In the genomic region with DNA sequence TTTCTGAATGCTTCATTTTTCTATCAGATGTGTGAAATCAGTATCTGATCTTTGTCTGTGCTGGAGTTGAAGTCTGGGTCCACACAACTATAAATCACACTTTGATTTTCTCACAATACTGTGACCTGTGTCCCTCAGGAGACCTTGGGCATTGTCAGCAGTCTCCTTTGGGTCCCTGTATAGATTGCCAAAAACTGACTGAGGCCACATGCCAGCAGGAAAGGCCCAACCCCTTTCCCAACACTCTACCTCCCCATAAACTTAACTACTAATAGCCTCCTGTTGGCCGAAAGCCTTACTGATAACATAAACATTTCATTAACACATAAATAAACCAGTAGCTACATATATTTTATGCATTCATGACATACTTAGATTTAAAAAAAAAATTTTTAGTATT, we compare ENCODE assay signal across 28 cellular contexts.
"Had no signal": no experiment of that assay in that cellular context is flagged by ENCODE, and none has a peak within 500 bp of the region (broad histone marks: within the 10 kb centered on the region; RNA-seq: fewer than 3 reads in every experiment).

No MANE protein-coding gene starts in this region.

- H3K4me1 Mint-ChIP-seq: nephron had no signal

- ATAC-seq: naive thymus-derived CD4-positive, alpha-beta T cell; natural killer cell; psoas muscle; right lobe of liver; stimulated activated memory B cell treated with anti-CD40 and anti-IgM and Interleukin-4, amounts not matched to agents 10 μg/mL and 1 μg/mL and 100 μg/mL, for 72 hours; stimulated activated naive CD8-positive, alpha-beta T cell treated with anti-CD3 and anti-CD28 coated beads, Interleukin-15, amount 100 ng/mL, for 72 hours; stimulated activated naive CD8-positive, alpha-beta T cell treated with anti-CD3 and anti-CD28 coated beads, Interleukin-15, Interleukin-2, amounts not matched to agents 100 U/mL and 50 U/mL, for 24 hours; upper lobe of right lung had no signal

- H3K36me3 ChIP-seq: neural progenitor cell, ovary, right lobe of liver, sigmoid colon, suprapubic skin, tibial artery, transverse colon, upper lobe of right lung, uterus had no signal

- H3K9ac ChIP-seq: neural progenitor cell, parathyroid adenoma had no signal

- DNase-seq: naive thymus-derived CD4-positive, alpha-beta T cell; natural killer cell; occipital lobe; ovary; psoas muscle; right lobe of liver; sigmoid colon; small intestine; stimulated activated CD4-positive, alpha-beta T cell treated with anti-CD3 and anti-CD28 coated beads, Interleukin-15, amount 100 ng/mL, for 24 hours; stimulated activated CD4-positive, alpha-beta T cell treated with anti-CD3 and anti-CD28 coated beads, Interleukin-2, amount 100 ng/mL, for 24 hours; stimulated activated CD4-positive, alpha-beta T cell treated with anti-CD3 and anti-CD28 coated beads, Interleukin-2, amount 100 ng/mL, for 48 hours; stimulated activated CD4-positive, alpha-beta T cell treated with anti-CD3 and anti-CD28 coated beads, Interleukin-4, amount 100 ng/mL, for 24 hours; stimulated activated naive CD4-positive, alpha-beta T cell; stimulated activated naive CD8-positive, alpha-beta T cell treated with anti-CD3 and anti-CD28 coated beads, Interleukin-15, amount 100 ng/mL, for 72 hours; stimulated activated naive CD8-positive, alpha-beta T cell treated with anti-CD3 and anti-CD28 coated beads, Interleukin-15, Interleukin-2, amounts not matched to agents 100 U/mL and 50 U/mL, for 24 hours; substantia nigra; testis; tibial artery; transverse colon; upper lobe of right lung; uterus had no signal

- H3K27ac ChIP-seq: neural progenitor cell, ovary, parathyroid adenoma, psoas muscle, right lobe of liver, sigmoid colon, suprapubic skin, testis, tibial artery, transverse colon, upper lobe of right lung, uterus had no signal

- H3K4me1 ChIP-seq: parathyroid adenoma, psoas muscle, right lobe of liver, sigmoid colon, suprapubic skin, testis, tibial artery, transverse colon, uterus had no signal

- H3K27me3 Mint-ChIP-seq: naive thymus-derived CD4-positive, alpha-beta T cell; progenitor cell of endocrine pancreas; stimulated activated naive CD8-positive, alpha-beta T cell treated with anti-CD3 and anti-CD28 coated beads, Interleukin-15, amount 100 ng/mL, for 72 hours; type B pancreatic cell had no signal

- H3K27me3 ChIP-seq: neural progenitor cell, ovary, right lobe of liver, sigmoid colon, suprapubic skin, testis, tibial artery, transverse colon, upper lobe of right lung, uterus had no signal

- H3K36me3 Mint-ChIP-seq: natural killer cell, neural progenitor cell, type B pancreatic cell had no signal

- H3K9me3 ChIP-seq: ovary, psoas muscle, right lobe of liver, sigmoid colon, testis, tibial artery, transverse colon, upper lobe of right lung, uterus had no signal

- H2AFZ ChIP-seq: neural progenitor cell, parathyroid adenoma had no signal

- H3K4me3 ChIP-seq: neural progenitor cell, ovary, psoas muscle, right lobe of liver, sigmoid colon, suprapubic skin, testis, tibial artery, transverse colon, upper lobe of right lung, uterus had no signal

- H3K4me2 ChIP-seq: neural progenitor cell had no signal

- H3K27ac Mint-ChIP-seq: natural killer cell; nephron; neural progenitor cell; stimulated activated memory B cell treated with anti-CD40 and anti-IgM and Interleukin-4, amounts not matched to agents 10 μg/mL and 1 μg/mL and 100 μg/mL, for 72 hours; stimulated activated naive CD8-positive, alpha-beta T cell treated with anti-CD3 and anti-CD28 coated beads, Interleukin-15, amount 100 ng/mL, for 72 hours; type B pancreatic cell had no signal

- H3K4me3 Mint-ChIP-seq: naive thymus-derived CD4-positive, alpha-beta T cell; natural killer cell; nephron; neural progenitor cell; stimulated activated memory B cell treated with anti-CD40 and anti-IgM and Interleukin-4, amounts not matched to agents 10 μg/mL and 1 μg/mL and 100 μg/mL, for 72 hours; stimulated activated naive CD8-positive, alpha-beta T cell treated with anti-CD3 and anti-CD28 coated beads, Interleukin-15, amount 100 ng/mL, for 72 hours; type B pancreatic cell had no signal
